ENCODE assay signal across 9 cellular contexts in genomic region chr14:19878029-19878642, GRCh38. TPM values are rescaled to one million over a fixed set of nuclear protein-coding genes. Genes with fewer than 3 reads are reported as not detected.
DNase-seq lines count a peak whose midpoint lies in the region; ATAC-seq and TF ChIP-seq lines count a peak whose summit lies in the region.
"Had no signal": no experiment of that assay in that cellular context is flagged by ENCODE, and none has a peak within 500 bp of the region (broad histone marks: within the 10 kb centered on the region; RNA-seq: fewer than 3 reads in every experiment).

No MANE protein-coding gene starts in this region.

- CTCF ChIA-PET in OCI-LY7 (lab: Charles Lee; ENCODE audit: unreplicated experiment): no interaction called here

- DNase-seq in natural killer cell (no peak), OCI-LY7 (ENCODE audit: low spot score) (peak; percentile 58), fibroblast of pulmonary artery (ENCODE audit: low read depth) (peak; percentile 20), upper lobe of right lung (no peak), DMS153 (lab: John Stamatoyannopoulos, UW) (no peak)
- no peak for DNase-seq in natural killer cell treated with Interleukin-12 subunit alpha and Interleukin-12 subunit beta and Interleukin-15 and Interleukin-18, amount 100 ng/mL, for 72 hours (ENCODE audit: low spot score)

- BruUV-seq in OCI-LY7 (replicated peaks; lab: Mats Ljungman, UMichigan): no TSS peak

- TF ChIP-seq CTCF in natural killer cell (IDR thresholded peaks at IDR 0.05) (peak; percentile 51), OCI-LY7 (conservative IDR thresholded peaks at IDR 0.05; ENCODE audit: low read length) (peak; percentile 100), fibroblast of pulmonary artery (IDR thresholded peaks at IDR 0.05; ENCODE audit: low read length, missing control alignments) (peak; percentile 55), upper lobe of right lung (IDR thresholded peaks at IDR 0.05) (peak; percentile 75)

- no peak overlapping the region for H3K27ac Mint-ChIP-seq in natural killer cell
- no peak overlapping the region for H3K27ac Mint-ChIP-seq in natural killer cell treated with Interleukin-12 subunit alpha and Interleukin-12 subunit beta and Interleukin-15 and Interleukin-18, amount 100 ng/mL, for 72 hours

- intact Hi-C loops in natural killer cell (cut with micrococcal nuclease) (no loop called here), OCI-LY7 (cut with micrococcal nuclease; ENCODE audit: unreplicated experiment) (no loop called here), upper lobe of right lung (cut with DNase I) (no loop called here)

- no peaks in the 10 kb centered on the region for H4K20me1 ChIP-seq in OCI-LY7 (ENCODE audit: insufficient read depth, low read length)

- POLR2A ChIA-PET in OCI-LY7 (lab: Charles Lee): interaction anchor here (1.0 kb wide), 1 partner anchor 279 kb away, joined by 3 read pairs; no protein-coding TSS in a partner anchor

- H3K36me3 ChIP-seq in OCI-LY7 (ENCODE audit: insufficient read depth, low read length) (no peaks in the 10 kb centered on the region), upper lobe of right lung (no peaks in the 10 kb centered on the region)

- no peak overlapping the region for H3K4me2 ChIP-seq in OCI-LY7 (ENCODE audit: low read length)

- TF ChIP-seq POLR2A in GM18505 (IDR thresholded peaks at IDR 0.05; ENCODE audit: borderline replicate concordance, extremely low read depth, insufficient read depth, insufficient read length): no peak

- no peaks in the 10 kb centered on the region for H3K79me2 ChIP-seq in OCI-LY7 (ENCODE audit: insufficient read depth, low read depth, low read length)

- H3K9me3 ChIP-seq in OCI-LY7 (ENCODE audit: low read length) (no peaks in the 10 kb centered on the region), upper lobe of right lung (no peaks in the 10 kb centered on the region)

- no peak overlapping the region for H3K27ac ChIP-seq in OCI-LY7 (ENCODE audit: low read depth, low read length, poor library complexity, severe bottlenecking)
- H3K27ac ChIP-seq in upper lobe of right lung: no peak overlapping the region

- H3K27me3 Mint-ChIP-seq in natural killer cell (ENCODE audit: low read depth in 2 of 2): no peaks in the 10 kb centered on the region
- no peaks in the 10 kb centered on the region for H3K27me3 Mint-ChIP-seq in natural killer cell treated with Interleukin-12 subunit alpha and Interleukin-12 subunit beta and Interleukin-15 and Interleukin-18, amount 100 ng/mL, for 72 hours

- H3K9me2 ChIP-seq in OCI-LY7 (ENCODE audit: insufficient read depth, low read length): no peaks in the 10 kb centered on the region

- H3K9me3 Mint-ChIP-seq in natural killer cell: peaks cover 0 to 2% of the 10 kb centered on the region in 2 donors
- no peaks in the 10 kb centered on the region for H3K9me3 Mint-ChIP-seq in natural killer cell treated with Interleukin-12 subunit alpha and Interleukin-12 subunit beta and Interleukin-15 and Interleukin-18, amount 100 ng/mL, for 72 hours

- no peaks in the 10 kb centered on the region for H3K4me1 ChIP-seq in OCI-LY7 (ENCODE audit: insufficient read depth, low read length, poor library complexity, severe bottlenecking)
- no peaks in the 10 kb centered on the region for H3K4me1 ChIP-seq in upper lobe of right lung

- no peaks in the 10 kb centered on the region for H3K36me3 Mint-ChIP-seq in natural killer cell
- no peaks in the 10 kb centered on the region for H3K36me3 Mint-ChIP-seq in natural killer cell treated with Interleukin-12 subunit alpha and Interleukin-12 subunit beta and Interleukin-15 and Interleukin-18, amount 100 ng/mL, for 72 hours

- no peak for ATAC-seq in natural killer cell
- no peak for ATAC-seq in natural killer cell treated with Interleukin-12 subunit alpha and Interleukin-12 subunit beta and Interleukin-15 and Interleukin-18, amount 100 ng/mL, for 72 hours
- ATAC-seq in upper lobe of right lung: no peak
- ATAC-seq in GM18505 (IDR thresholded peaks at IDR 0.05; ENCODE audit: unreplicated experiment): no peak
- ATAC-seq in HG03097 (IDR thresholded peaks at IDR 0.05; ENCODE audit: low FRiP score, unreplicated experiment): no peak

- no peaks in the 10 kb centered on the region for H3K27me3 ChIP-seq in upper lobe of right lung

- no peaks in the 10 kb centered on the region for H3K4me1 Mint-ChIP-seq in natural killer cell
- no peaks in the 10 kb centered on the region for H3K4me1 Mint-ChIP-seq in natural killer cell treated with Interleukin-12 subunit alpha and Interleukin-12 subunit beta and Interleukin-15 and Interleukin-18, amount 100 ng/mL, for 72 hours (ENCODE audit: low read depth in 2 of 2)

- H2AFZ ChIP-seq in OCI-LY7 (ENCODE audit: low read length): no peak overlapping the region

- H3K4me3 ChIP-seq in OCI-LY7 (ENCODE audit: low read depth, low read length, poor library complexity, severe bottlenecking): no peak overlapping the region
- H3K4me3 ChIP-seq in fibroblast of pulmonary artery (replicated peaks; ENCODE audit: low read depth, low read length): no peak overlapping the region
- H3K4me3 ChIP-seq in upper lobe of right lung: no peak overlapping the region

- no peak overlapping the region for H3K4me3 Mint-ChIP-seq in natural killer cell
- no peak overlapping the region for H3K4me3 Mint-ChIP-seq in natural killer cell treated with Interleukin-12 subunit alpha and Interleukin-12 subunit beta and Interleukin-15 and Interleukin-18, amount 100 ng/mL, for 72 hours

RNA-seq across cellular contexts. Expression of gene OR4K2, which starts 3.2 kb away (rescaled TPM):
- not detected for total RNA-seq in natural killer cell
- total RNA-seq in natural killer cell treated with Interleukin-12 subunit alpha and Interleukin-12 subunit beta and Interleukin-15 and Interleukin-18, amount 100 ng/mL, for 72 hours: not detected
- total RNA-seq in OCI-LY7 (2014; rRNA removed; shearing (Covaris generic)): not detected in 2 replicates
- not detected in 2 replicates for total RNA-seq in OCI-LY7 (2022)
- not detected for total RNA-seq in upper lobe of right lung
- total RNA-seq: skeletal muscle tissue had no signal

RNA-seq across cellular contexts. Expression of gene OR4K5, which starts 42.3 kb away (rescaled TPM):
- total RNA-seq in natural killer cell (not detected), OCI-LY7 (2022) (not detected in 2 replicates), upper lobe of right lung (not detected)
- total RNA-seq in natural killer cell treated with Interleukin-12 subunit alpha and Interleukin-12 subunit beta and Interleukin-15 and Interleukin-18, amount 100 ng/mL, for 72 hours: not detected
- total RNA-seq in OCI-LY7 (2014; rRNA removed; shearing (Covaris generic)): not detected in 2 replicates
- total RNA-seq: skeletal muscle tissue had no signal

RNA-seq across cellular contexts. Expression of gene OR4K1, which starts 52.6 kb away (rescaled TPM):
- total RNA-seq in natural killer cell: not detected
- total RNA-seq in natural killer cell treated with Interleukin-12 subunit alpha and Interleukin-12 subunit beta and Interleukin-15 and Interleukin-18, amount 100 ng/mL, for 72 hours: not detected
- total RNA-seq in OCI-LY7 (2014; rRNA removed; shearing (Covaris generic)): 0.38 TPM in 1 of 2 replicates, not detected in the other
- total RNA-seq in OCI-LY7 (2022): not detected in 2 replicates
- not detected for total RNA-seq in upper lobe of right lung
- total RNA-seq: skeletal muscle tissue had no signal

Comparison
In these comparisons a context has a peak if more than half of its experiments do, and no peak if none do; other contexts are left out.
1. DNase-seq: peak in OCI-LY7 (single experiment) and fibroblast of pulmonary artery (single experiment); none in natural killer cell (single experiment), natural killer cell treated with Interleukin-12 subunit alpha and Interleukin-12 subunit beta and Interleukin-15 and Interleukin-18, amount 100 ng/mL, for 72 hours (single experiment), upper lobe of right lung (single experiment) and DMS153 (single experiment).
2. Peak in every context shown above with its lines, with median percentiles within 50 percentile points of each other: CTCF ChIP-seq.